ENCODE assay signal across 18 cellular contexts in genomic region chr3:187361835-187362234, GRCh38. TPM values are rescaled to one million over a fixed set of nuclear protein-coding genes. Genes with fewer than 3 reads are reported as not detected.
DNase-seq lines count a peak whose midpoint lies in the region; ATAC-seq, FAIRE-seq and TF ChIP-seq lines count a peak whose summit lies in the region.
"Had no signal": no experiment of that assay in that cellular context is flagged by ENCODE, and none has a peak within 500 bp of the region (broad histone marks: within the 10 kb centered on the region; RNA-seq: fewer than 3 reads in every experiment).

No MANE protein-coding gene starts in this region.

- H4K8ac ChIP-seq in mesendoderm (ENCODE audit: low read depth, low read length): no peak overlapping the region

- H3K79me1 ChIP-seq in mesendoderm (ENCODE audit: low read length): no peaks in the 10 kb centered on the region

- no peak overlapping the region for H2AK5ac ChIP-seq in mesendoderm (ENCODE audit: low read length)

- TF ChIP-seq POLR2A in GM12892 (IDR thresholded peaks at IDR 0.05; ENCODE audit: low read depth, low read length): no peak

- no peak overlapping the region for H2BK120ac ChIP-seq in mesendoderm (ENCODE audit: low read depth, low read length)

- no peak overlapping the region for H3K4me2 ChIP-seq in mesendoderm (ENCODE audit: low read length)

- no peak overlapping the region for H4K5ac ChIP-seq in mesendoderm (ENCODE audit: low read length)

- DNase-seq in GM12892 (ENCODE audit: insufficient read length) (no peak), NT2/D1 (ENCODE audit: low read depth, low spot score) (peak; percentile 38), mesendoderm (peak; percentile 78), OCI-M1 (lab: John Stamatoyannopoulos, UW) (no peak)
- DNase-seq: activated CD4-positive, alpha-beta T cell treated with anti-CD3 and anti-CD28 coated beads, Interleukin-2, amount 10 ng/mL, durations not matched to agents 24 days and 14 days; CD4-positive, alpha-beta memory T cell; cortex of kidney; NCI-H2081; NCI-H748 treated with DMSO at 0.1 percent for 48 hours; stimulated activated CD4-positive, alpha-beta T cell treated with anti-CD3 and anti-CD28 coated beads, Interleukin-4, amount 100 ng/mL, for 24 hours had no signal

- H3K56ac ChIP-seq in mesendoderm (ENCODE audit: low read length): no peak overlapping the region

- H3K18ac ChIP-seq in mesendoderm (ENCODE audit: low read length): peak overlapping the region; percentile 64

- H2BK5ac ChIP-seq in mesendoderm (ENCODE audit: low read length): no peak overlapping the region

- no peaks in the 10 kb centered on the region for H3K4me1 ChIP-seq in NT2/D1 (ENCODE audit: insufficient read depth, insufficient read length)
- H3K4me1 ChIP-seq in mesendoderm (ENCODE audit: control insufficient read depth, low read depth, low read length): peaks cover 10% of the 10 kb centered on the region
- H3K4me1 ChIP-seq: ascending aorta, vagina had no signal

- no peak overlapping the region for H3K27ac ChIP-seq in mesendoderm (ENCODE audit: low read depth, low read length)
- H3K27ac ChIP-seq: ascending aorta, vagina had no signal

- no peak overlapping the region for H2BK15ac ChIP-seq in mesendoderm (replicated peaks; ENCODE audit: low read depth)

- H3K4ac ChIP-seq in mesendoderm (ENCODE audit: low read depth, low read length): no peak overlapping the region

- no peaks in the 10 kb centered on the region; the same call in 1 of the 2 replicates for H3K9me3 ChIP-seq in NT2/D1 (ENCODE audit: insufficient read depth, low read length)
- H3K9me3 ChIP-seq: ascending aorta, vagina had no signal

- no peaks in the 10 kb centered on the region for H3K27me3 ChIP-seq in NT2/D1 (ENCODE audit: insufficient read depth, insufficient read length)
- H3K27me3 ChIP-seq in mesendoderm (ENCODE audit: insufficient read depth, low read length, poor library complexity): no peaks in the 10 kb centered on the region
- H3K27me3 ChIP-seq: ascending aorta, vagina had no signal

- H3K36me3 ChIP-seq in NT2/D1 (ENCODE audit: insufficient read depth, insufficient read length, low read length) (no peaks in the 10 kb centered on the region), mesendoderm (ENCODE audit: control insufficient read depth, insufficient read depth, low read length) (no peaks in the 10 kb centered on the region)
- H3K36me3 ChIP-seq: ascending aorta, vagina had no signal

- H3K4me3 ChIP-seq in NT2/D1 (ENCODE audit: insufficient read length, low read depth) (no peak overlapping the region), mesendoderm (ENCODE audit: low read length) (no peak overlapping the region)
- H3K4me3 ChIP-seq: ascending aorta, lung, vagina had no signal

- no peaks in the 10 kb centered on the region for H3K79me2 ChIP-seq in mesendoderm (ENCODE audit: control insufficient read depth, insufficient read depth, low read length)

- FAIRE-seq in GM12892 (lab: Jason Lieb, UNC): peak; percentile 88
- FAIRE-seq: G401.6 had no signal

- no CpG with 5 or more reads among the region's 2 CpGs for WGBS in mesendoderm (ENCODE audit: extremely low coverage, insufficient coverage, low lambda C conversion rate)

- ATAC-seq in GM19438 (IDR thresholded peaks at IDR 0.05; ENCODE audit: low read depth, unreplicated experiment) (peak; percentile 87), HG03457 (IDR thresholded peaks at IDR 0.05; ENCODE audit: unreplicated experiment) (no peak), GM18868 (IDR thresholded peaks at IDR 0.05; ENCODE audit: unreplicated experiment) (no peak)
- ATAC-seq: sciatic nerve had no signal

- H3K9ac ChIP-seq in NT2/D1 (ENCODE audit: insufficient read length, low read depth) (no peak overlapping the region), mesendoderm (ENCODE audit: low read length) (no peak overlapping the region)

- no peak overlapping the region for H3K23ac ChIP-seq in mesendoderm (ENCODE audit: low read length)

RNA-seq across cellular contexts. Expression of gene RTP4, which starts 6.3 kb away (rescaled TPM):
- polyA plus RNA-seq in GM12892 (2012; ENCODE audit: missing spikeins): 7.0 TPM
- polyA plus RNA-seq in mesendoderm (2013, experiment 1 of 2): 0.03 TPM
- polyA plus RNA-seq in mesendoderm (2013, experiment 2 of 2): 0.04 TPM

Comparison
In these comparisons a context has a peak if more than half of its experiments do, and no peak if none do; other contexts are left out.
1. DNase-seq: peak in NT2/D1 (single experiment) and mesendoderm (single experiment); none in GM12892 (single experiment) and OCI-M1 (single experiment).